8 cellular contexts compared by ENCODE assay signal in the genomic region with DNA sequence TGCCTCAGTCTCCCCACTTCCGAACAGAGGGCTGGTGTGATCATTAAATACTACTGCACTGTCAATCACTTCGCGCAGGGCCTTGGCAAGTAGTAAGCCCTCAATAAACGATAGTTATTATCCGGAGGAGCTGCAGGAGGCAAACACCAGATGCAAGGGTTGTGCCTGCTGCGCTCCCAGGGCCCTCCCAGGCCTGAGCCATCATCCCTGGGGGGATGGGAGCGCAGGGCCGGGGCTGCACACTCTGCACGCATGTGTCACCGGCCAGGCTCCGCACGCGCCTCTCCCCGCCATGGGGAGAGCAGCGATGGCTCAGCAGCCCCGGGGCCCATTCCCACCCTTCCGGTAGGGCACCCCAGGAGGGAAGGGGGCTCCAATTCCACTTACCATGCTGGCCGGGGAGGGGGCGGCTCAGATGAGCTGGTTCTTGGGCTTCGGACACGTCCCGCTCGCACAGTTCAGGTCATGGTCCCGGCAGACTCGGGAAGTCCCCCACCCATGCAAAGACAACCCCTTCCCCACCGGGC. TPM values are rescaled to one million over a fixed set of nuclear protein-coding genes. Genes with fewer than 3 reads are reported as not detected.
DNase-seq lines count a peak whose midpoint lies in the region; ATAC-seq and TF ChIP-seq lines count a peak whose summit lies in the region.

No MANE protein-coding gene starts in this region.

- H3K4me1 Mint-ChIP-seq in Caco-2 (ENCODE audit: low read depth, unreplicated experiment): peaks cover 12% of the 10 kb centered on the region

- peak overlapping the region; percentile 81 for H3K4me2 ChIP-seq in mammary epithelial cell (ENCODE audit: insufficient read depth, low read depth, low read length)

- peak overlapping the region; percentile 71 for H2AFZ ChIP-seq in mammary epithelial cell (ENCODE audit: low read depth, low read length)

- in situ Hi-C loops in mammary epithelial cell (cut with MboI; ENCODE audit: low sequenced_read_pairs in 2 of 2): loop anchor here in 1 of 2 donors (25.0 kb wide), 1 partner anchor 99 kb away; no protein-coding TSS in a partner anchor

- ATAC-seq in GM21528 (IDR thresholded peaks at IDR 0.05; ENCODE audit: low FRiP score, unreplicated experiment): peak; percentile 38

- H3K4me3 Mint-ChIP-seq in Caco-2 (ENCODE audit: unreplicated experiment): peak overlapping the region; percentile 84

- DNase-seq in Caco-2 (peak; percentile 44 to 66), MV-4-11 (lab: John Stamatoyannopoulos, UW) (peak; percentile 55), mammary epithelial cell (peak; percentile 77), iPS-NIHi7 (ENCODE audit: extremely low spot score) (peak; percentile 71), GM19240 (ENCODE audit: insufficient read length, low spot score) (no peak)

- dilution Hi-C loops in mammary epithelial cell (cut with HindIII; ENCODE audit: low sequenced_read_pairs): no loop called here

- peaks cover 29% of the 10 kb centered on the region for H3K36me3 Mint-ChIP-seq in Caco-2 (ENCODE audit: insufficient read depth, unreplicated experiment)

- H3K9me3 ChIP-seq in Caco-2 (no peaks in the 10 kb centered on the region), mammary epithelial cell (replicated peaks; ENCODE audit: insufficient read depth, low read length) (no peaks in the 10 kb centered on the region)

- TF ChIP-seq CTCF in Caco-2 (IDR thresholded peaks at IDR 0.05; ENCODE audit: insufficient read depth in 1 of 2, low read depth in 1 of 2, low read length in 1 of 2, severe bottlenecking in 1 of 2, unreplicated experiment in 1 of 2): no peak
- no peak for TF ChIP-seq CTCF in WI38 (IDR thresholded peaks at IDR 0.05; ENCODE audit: low read depth, low read length)
- TF ChIP-seq CTCF in mammary epithelial cell (conservative IDR thresholded peaks at IDR 0.05 in 1 of 2, IDR thresholded peaks at IDR 0.05 in 1 of 2; ENCODE audit: extremely low read depth in 1 of 2, insufficient read depth in 1 of 2, low read depth in 1 of 2, low read length in 2 of 2): no peak

- H3K36me3 ChIP-seq in Caco-2 (ENCODE audit: control insufficient read depth, insufficient read depth, low read length) (no peaks in the 10 kb centered on the region), mammary epithelial cell (ENCODE audit: insufficient read depth, low read length) (peaks cover 9% of the 10 kb centered on the region)

- intact Hi-C loops in Caco-2 (cut with micrococcal nuclease; ENCODE audit: unreplicated experiment): no loop called here
- intact Hi-C loops in mammary epithelial cell (cut with micrococcal nuclease): loop anchor here (1.0 kb wide), 1 partner anchor 20 kb away; no protein-coding TSS in a partner anchor

- no peaks in the 10 kb centered on the region for H3K9me3 Mint-ChIP-seq in Caco-2 (ENCODE audit: unreplicated experiment)

- no peaks in the 10 kb centered on the region for H4K20me1 ChIP-seq in mammary epithelial cell (ENCODE audit: insufficient read depth, low read length)

- peak overlapping the region; percentile 84 for H3K9ac ChIP-seq in mammary epithelial cell (ENCODE audit: insufficient read depth, low read length)

- WGBS in mammary epithelial cell (ENCODE audit: low coverage, missing lambda C conversion rate): 15% methylated on average over 8 of the region's 26 CpGs

- H3K4me3 ChIP-seq in Caco-2 (ENCODE audit: low read depth, low read length): peak overlapping the region; percentile 88
- peak overlapping the region; percentile 88 for H3K4me3 ChIP-seq in WI38 (ENCODE audit: low read depth, low read length)
- peak overlapping the region; percentile 75 to 83 (median 77) for H3K4me3 ChIP-seq in mammary epithelial cell (replicated peaks in 1 of 3; ENCODE audit: insufficient read depth in 1 of 3, low read depth in 2 of 3, low read length in 3 of 3)
- H3K4me3 ChIP-seq in skin epidermis: peak overlapping the region; percentile 62 to 97 (median 91)

- H3K27me3 Mint-ChIP-seq in Caco-2 (ENCODE audit: insufficient read depth, unreplicated experiment): no peaks in the 10 kb centered on the region

- BruUV-seq in Caco-2 (replicated peaks; lab: Mats Ljungman, UMichigan) (no TSS peak), mammary epithelial cell (replicated peaks; lab: Mats Ljungman, UMichigan) (no TSS peak)

- CTCF ChIA-PET in Caco-2 (lab: Charles Lee): interaction anchor here (0.6 kb wide), 1 partner anchor 636 kb away, joined by 3 read pairs; no protein-coding TSS in a partner anchor
- CTCF ChIA-PET in mammary epithelial cell (lab: Charles Lee; ENCODE audit: low non-redundant PET): no interaction called here

- H3K27ac Mint-ChIP-seq in Caco-2 (ENCODE audit: unreplicated experiment): peak overlapping the region; percentile 75

- POLR2A ChIA-PET in Caco-2 (lab: Charles Lee): no interaction called here

- H3K27ac ChIP-seq in mammary epithelial cell (ENCODE audit: insufficient read depth, low read depth, low read length) (peak overlapping the region; percentile 74), skin epidermis (peak overlapping the region; percentile 76 to 98 (median 94))

- H3K79me2 ChIP-seq in mammary epithelial cell (ENCODE audit: insufficient read depth, low read length): peaks cover 56% of the 10 kb centered on the region

- H3K27me3 ChIP-seq in Caco-2 (replicated peaks; ENCODE audit: control insufficient read depth, insufficient read depth, low read length) (no peaks in the 10 kb centered on the region), mammary epithelial cell (ENCODE audit: insufficient read depth, low read length) (no peaks in the 10 kb centered on the region)

- peaks cover 5% of the 10 kb centered on the region; the same call in 1 of the 2 replicates for H3K4me1 ChIP-seq in Caco-2
- peaks cover 14% of the 10 kb centered on the region for H3K4me1 ChIP-seq in mammary epithelial cell (ENCODE audit: insufficient read depth, low read length)

RNA-seq across cellular contexts. Expression of a gene that starts 0.7 kb away (rescaled TPM):
- total RNA-seq in Caco-2 (2022) (110 and 112 TPM in 2 replicates), mammary epithelial cell (100 to 1,000 TPM in 1 of 2 donors, 10 to 100 TPM in 1; 81.0 to 166 TPM)
- polyA plus RNA-seq in mammary epithelial cell: 148 TPM
- polyA minus RNA-seq in mammary epithelial cell: 228 TPM
